Comparison of ENCODE assay signal across 9 cellular contexts in genomic region chr5:139131062-139131856, GRCh38.
DNase-seq lines count a peak whose midpoint lies in the region; FAIRE-seq and TF ChIP-seq lines count a peak whose summit lies in the region.
"Had no signal": no experiment of that assay in that cellular context is flagged by ENCODE, and none has a peak within 500 bp of the region (broad histone marks: within the 10 kb centered on the region; RNA-seq: fewer than 3 reads in every experiment).

No MANE protein-coding gene starts in this region.

- H3K27me3 Mint-ChIP-seq in neural progenitor cell (ENCODE audit: insufficient read depth, low read depth) = peaks cover 2% of the 10 kb centered on the region

- H3K27ac Mint-ChIP-seq in neural progenitor cell = peak overlapping the region; percentile 20

- H3K9ac ChIP-seq in neural progenitor cell = no peak overlapping the region

- no peaks in the 10 kb centered on the region for H3K79me2 ChIP-seq in neural progenitor cell (ENCODE audit: low read depth)

- no peak for TF ChIP-seq POLR2A in GM12891 (IDR thresholded peaks at IDR 0.05; ENCODE audit: low read depth, low read length)

- no peak for FAIRE-seq in GM12891 (lab: Jason Lieb, UNC)

- no peaks in the 10 kb centered on the region for H3F3A ChIP-seq in neural progenitor cell (ENCODE audit: low read depth)

- no peaks in the 10 kb centered on the region for H3K36me3 ChIP-seq in neural progenitor cell

- peaks cover 23% of the 10 kb centered on the region for H3K4me1 ChIP-seq in neural progenitor cell

- H2AFZ ChIP-seq in neural progenitor cell (replicated peaks) = peak overlapping the region; percentile 4
- H2AFZ ChIP-seq: PC-9 had no signal

- H3K36me3 Mint-ChIP-seq in neural progenitor cell = peaks cover 2% of the 10 kb centered on the region

- no peaks in the 10 kb centered on the region for H3K9me3 ChIP-seq in neural progenitor cell (ENCODE audit: low read depth)

- H3K9me3 Mint-ChIP-seq in neural progenitor cell = no peaks in the 10 kb centered on the region

- H3K27ac ChIP-seq in neural progenitor cell = no peak overlapping the region
- H3K27ac ChIP-seq: PC-9 had no signal

- peaks cover 32% of the 10 kb centered on the region for H3K4me1 Mint-ChIP-seq in neural progenitor cell

- H3K4me3 Mint-ChIP-seq in neural progenitor cell = no peak overlapping the region

- H4K20me1 ChIP-seq in neural progenitor cell (ENCODE audit: low read depth) = no peaks in the 10 kb centered on the region

- H3K4me3 ChIP-seq in fibroblast of the aortic adventitia (ENCODE audit: low read depth, low read length) = no peak overlapping the region
- H3K4me3 ChIP-seq in neural progenitor cell = no peak overlapping the region
- H3K4me3 ChIP-seq: PC-9 had no signal

- H3K4me2 ChIP-seq in neural progenitor cell = peak overlapping the region; percentile 48
- H3K4me2 ChIP-seq: PC-9 had no signal

- TF ChIP-seq CTCF in fibroblast of the aortic adventitia (IDR thresholded peaks at IDR 0.05; ENCODE audit: insufficient read depth, low read length) (no peak), neural progenitor cell (IDR thresholded peaks at IDR 0.05) (no peak)

- H3K27me3 ChIP-seq in neural progenitor cell = no peaks in the 10 kb centered on the region

- DNase-seq in NCI-H82 (lab: John Stamatoyannopoulos, UW) (peak; percentile 34), NCI-H82 treated with DMSO at 0.1 percent for 48 hours (lab: John Stamatoyannopoulos, UW; ENCODE audit: unreplicated experiment) (no peak), fibroblast of the aortic adventitia (ENCODE audit: low read depth) (peak; percentile 54), neural progenitor cell (ENCODE audit: low spot score) (peak; percentile 49), ureter (ENCODE audit: low spot score) (peak; percentile 65), GM12891 (ENCODE audit: insufficient read length, low spot score) (no peak), kidney glomerular epithelial cell (lab: John Stamatoyannopoulos, UW) (no peak)
- no peak for DNase-seq in stimulated activated CD4-positive, alpha-beta T cell treated with anti-CD3 and anti-CD28 coated beads, Interleukin-12 subunit alpha, Interleukin-12 subunit beta, amount 100 ng/mL, for 4 hours
- DNase-seq: PC-9 had no signal

TF ChIP-seq in GM12891, 5 proteins besides CTCF, POLR2A, EP300 and RAD21:
- TF ChIP-seq PAX5 (IDR thresholded peaks at IDR 0.05; ENCODE audit: insufficient read depth, low read length, severe bottlenecking) = no peak
- no peak for TF ChIP-seq SPI1 (IDR thresholded peaks at IDR 0.05; ENCODE audit: low read depth, low read length)
- TF ChIP-seq POU2F2 (IDR thresholded peaks at IDR 0.05; ENCODE audit: low read depth, low read length) = no peak
- no peak for TF ChIP-seq POLR2AphosphoS5 (IDR thresholded peaks at IDR 0.05; ENCODE audit: low read depth, low read length)
- no peak for TF ChIP-seq TAF1 (IDR thresholded peaks at IDR 0.05; ENCODE audit: low read depth, low read length)

Comparison
In these comparisons a context has a peak if more than half of its experiments do, and no peak if none do; other contexts are left out.
1. DNase-seq: peak in NCI-H82 (single experiment), fibroblast of the aortic adventitia (single experiment), neural progenitor cell (single experiment) and ureter (single experiment); none in NCI-H82 treated with DMSO at 0.1 percent for 48 hours (single experiment), GM12891 (single experiment), stimulated activated CD4-positive, alpha-beta T cell treated with anti-CD3 and anti-CD28 coated beads, Interleukin-12 subunit alpha, Interleukin-12 subunit beta, amount 100 ng/mL, for 4 hours (single experiment) and kidney glomerular epithelial cell (single experiment).